Comparison of ENCODE assay signal across 1 cellular context in genomic region chr16:19767497-19767896, GRCh38.
TF ChIP-seq lines count a peak whose summit lies in the region.

No MANE protein-coding gene starts in this region.

TF ChIP-seq in H1, 55 proteins besides CTCF, POLR2A, EP300 and RAD21 (continued from another document):
- TF ChIP-seq ATF2 (IDR thresholded peaks at IDR 0.05; ENCODE audit: low read length) (no peak), TBP (IDR thresholded peaks at IDR 0.05; ENCODE audit: low read depth, low read length) (no peak), CEBPB (IDR thresholded peaks at IDR 0.05; ENCODE audit: low read depth, low read length) (no peak), KDM4A (IDR thresholded peaks at IDR 0.05; ENCODE audit: low read depth, low read length, severe bottlenecking) (no peak), HDAC6 (IDR thresholded peaks at IDR 0.05; ENCODE audit: low read depth, low read length) (no peak), ASH2L (IDR thresholded peaks at IDR 0.05; ENCODE audit: low read length) (no peak)
